8 cellular contexts compared by ENCODE assay signal in genomic region chr3:52218953-52219650, GRCh38. TPM values are rescaled to one million over a fixed set of nuclear protein-coding genes. Genes with fewer than 3 reads are reported as not detected.
DNase-seq lines count a peak whose midpoint lies in the region; ATAC-seq and TF ChIP-seq lines count a peak whose summit lies in the region.

No MANE protein-coding gene starts in this region.

- no peak for TF ChIP-seq CTCF in lower lobe of right lung (IDR thresholded peaks at IDR 0.05)
- peak in 4 of 6 experiments; percentile 20 to 39 (median 37) for TF ChIP-seq CTCF in thyroid gland (IDR thresholded peaks at IDR 0.05)
- TF ChIP-seq CTCF in adrenal gland (IDR thresholded peaks at IDR 0.05), result peak in 1 of 6 experiments; percentile 9

- H3K27ac ChIP-seq in lower lobe of right lung (peak overlapping the region; percentile 81), thyroid gland (peak overlapping the region; percentile 80 to 91 (median 85)), adrenal gland (peak overlapping the region in 2 of 5 donors; percentile 3 to 63)

- H3K36me3 ChIP-seq in lower lobe of right lung (peaks cover 20% of the 10 kb centered on the region), thyroid gland (peaks cover 8 to 15% of the 10 kb centered on the region in 2 donors), adrenal gland (replicated peaks in 1 of 2) (peaks cover 0 to 15% of the 10 kb centered on the region in 2 donors)

- H3K9me3 Mint-ChIP-seq in activated T-cell treated with anti-CD3 and anti-CD28 coated beads, Interleukin-2, amount 50 U/mL, for 24 hours, result no peaks in the 10 kb centered on the region
- no peaks in the 10 kb centered on the region for H3K9me3 Mint-ChIP-seq in activated T-cell treated with anti-CD3 and anti-CD28 coated beads, Interleukin-2, amount 50 U/mL, for 4 hours
- no peaks in the 10 kb centered on the region for H3K9me3 Mint-ChIP-seq in activated naive CD8-positive, alpha-beta T cell treated with anti-CD3 and anti-CD28 coated beads, Interleukin-2, amount 10 ng/mL, durations not matched to agents 7 days and 5 days

- H3K4me1 ChIP-seq in lower lobe of right lung (peaks cover 63% of the 10 kb centered on the region), thyroid gland (peaks cover 38 to 49% of the 10 kb centered on the region in 2 donors), adrenal gland (replicated peaks in 1 of 2) (peaks cover 3 to 21% of the 10 kb centered on the region in 2 donors)

- no peaks in the 10 kb centered on the region for H3K9me3 ChIP-seq in lower lobe of right lung
- no peaks in the 10 kb centered on the region for H3K9me3 ChIP-seq in thyroid gland
- no peaks in the 10 kb centered on the region for H3K9me3 ChIP-seq in adrenal gland (replicated peaks in 1 of 3)

- TF ChIP-seq POLR2A in thyroid gland (IDR thresholded peaks at IDR 0.05) (peak in 1 of 2 donors; percentile 18), adrenal gland (IDR thresholded peaks at IDR 0.05) (no peak)

- peaks cover 27% of the 10 kb centered on the region for H3K36me3 Mint-ChIP-seq in activated T-cell treated with anti-CD3 and anti-CD28 coated beads, Interleukin-2, amount 50 U/mL, for 24 hours (ENCODE audit: low read depth)
- peaks cover 12% of the 10 kb centered on the region for H3K36me3 Mint-ChIP-seq in activated T-cell treated with anti-CD3 and anti-CD28 coated beads, Interleukin-2, amount 50 U/mL, for 4 hours (ENCODE audit: insufficient read depth)
- H3K36me3 Mint-ChIP-seq in activated naive CD8-positive, alpha-beta T cell treated with anti-CD3 and anti-CD28 coated beads, Interleukin-2, amount 10 ng/mL, durations not matched to agents 7 days and 5 days, result peaks cover 29% of the 10 kb centered on the region

- WGBS in thyroid gland, 2 donors, result 21 to 22% methylated on average over 4 to 6 of the region's 6 CpGs
- WGBS in adrenal gland, 4 donors, result 78 to 90% (median 83%) methylated on average over 3 to 6 of the region's 6 CpGs

- POLR2A ChIA-PET in activated naive CD8-positive, alpha-beta T cell treated with anti-CD3 and anti-CD28 coated beads, Interleukin-2, amount 10 ng/mL, durations not matched to agents 7 days and 5 days (lab: Charles Lee), result interaction anchor here (0.6 to 9.0 kb wide), 9 partner anchors 12 to 547 kb away, joined by 3 to 128 read pairs (median 8); partner anchors contain the start of genes GLYCTK, TWF2 and WDR82

- H3K4me3 ChIP-seq in lower lobe of right lung (no peak overlapping the region), thyroid gland (replicated peaks in 1 of 3) (no peak overlapping the region), adrenal gland (no peak overlapping the region)

- H3K27me3 Mint-ChIP-seq in activated T-cell treated with anti-CD3 and anti-CD28 coated beads, Interleukin-2, amount 50 U/mL, for 24 hours, result no peaks in the 10 kb centered on the region
- H3K27me3 Mint-ChIP-seq in activated T-cell treated with anti-CD3 and anti-CD28 coated beads, Interleukin-2, amount 50 U/mL, for 4 hours (ENCODE audit: low read depth), result no peaks in the 10 kb centered on the region
- H3K27me3 Mint-ChIP-seq in activated naive CD8-positive, alpha-beta T cell treated with anti-CD3 and anti-CD28 coated beads, Interleukin-2, amount 10 ng/mL, durations not matched to agents 7 days and 5 days, result no peaks in the 10 kb centered on the region

- no peak overlapping the region for H3K4me3 Mint-ChIP-seq in activated T-cell treated with anti-CD3 and anti-CD28 coated beads, Interleukin-2, amount 50 U/mL, for 24 hours
- no peak overlapping the region for H3K4me3 Mint-ChIP-seq in activated T-cell treated with anti-CD3 and anti-CD28 coated beads, Interleukin-2, amount 50 U/mL, for 4 hours
- peak overlapping the region; percentile 87 for H3K4me3 Mint-ChIP-seq in activated naive CD8-positive, alpha-beta T cell treated with anti-CD3 and anti-CD28 coated beads, Interleukin-2, amount 10 ng/mL, durations not matched to agents 7 days and 5 days

- H3K4me1 Mint-ChIP-seq in activated T-cell treated with anti-CD3 and anti-CD28 coated beads, Interleukin-2, amount 50 U/mL, for 24 hours (ENCODE audit: low read depth), result peaks cover 82% of the 10 kb centered on the region
- peaks cover 85% of the 10 kb centered on the region for H3K4me1 Mint-ChIP-seq in activated T-cell treated with anti-CD3 and anti-CD28 coated beads, Interleukin-2, amount 50 U/mL, for 4 hours (ENCODE audit: low read depth)
- peaks cover 56% of the 10 kb centered on the region for H3K4me1 Mint-ChIP-seq in activated naive CD8-positive, alpha-beta T cell treated with anti-CD3 and anti-CD28 coated beads, Interleukin-2, amount 10 ng/mL, durations not matched to agents 7 days and 5 days

- H3K27ac Mint-ChIP-seq in activated T-cell treated with anti-CD3 and anti-CD28 coated beads, Interleukin-2, amount 50 U/mL, for 24 hours, result peak overlapping the region; percentile 66
- H3K27ac Mint-ChIP-seq in activated naive CD8-positive, alpha-beta T cell treated with anti-CD3 and anti-CD28 coated beads, Interleukin-2, amount 10 ng/mL, durations not matched to agents 7 days and 5 days, result peak overlapping the region; percentile 93

- DNase-seq in activated T-cell treated with anti-CD3 and anti-CD28 coated beads, Interleukin-2, amount 50 U/mL, for 24 hours, result peak; percentile 32
- DNase-seq in activated T-cell treated with anti-CD3 and anti-CD28 coated beads, Interleukin-2, amount 50 U/mL, for 4 hours, result no peak
- DNase-seq in activated naive CD8-positive, alpha-beta T cell treated with anti-CD3 and anti-CD28 coated beads, Interleukin-2, amount 10 ng/mL, durations not matched to agents 7 days and 5 days, result peak; percentile 35
- DNase-seq in lower lobe of right lung (peak; percentile 73), thyroid gland (peak; percentile 86 to 87), adrenal gland (no peak), GM19238 (ENCODE audit: insufficient read length, low spot score) (no peak)

- H3K27me3 ChIP-seq in lower lobe of right lung (ENCODE audit: low read depth) (no peaks in the 10 kb centered on the region), thyroid gland (no peaks in the 10 kb centered on the region), adrenal gland (no peaks in the 10 kb centered on the region)

- ATAC-seq in activated T-cell treated with anti-CD3 and anti-CD28 coated beads, Interleukin-2, amount 50 U/mL, for 4 hours, result no peak
- ATAC-seq in activated naive CD8-positive, alpha-beta T cell treated with anti-CD3 and anti-CD28 coated beads, Interleukin-2, amount 10 ng/mL, durations not matched to agents 7 days and 5 days (ENCODE audit: low read depth), result no peak
- peak; percentile 49 to 50 for ATAC-seq in lower lobe of right lung
- no peak for ATAC-seq in HG02678 (IDR thresholded peaks at IDR 0.05; ENCODE audit: unreplicated experiment)

- intact Hi-C loops in lower lobe of right lung (cut with DNase I), result no loop called here
- intact Hi-C loops in thyroid gland (cut with DNase I), result no loop called here
- intact Hi-C loops in adrenal gland (cut with DNase I), result no loop called here

RNA-seq across cellular contexts. Expression of gene TLR9, which starts 6.3 kb away (rescaled TPM):
- under 1 TPM in 1 of 3 donors, not detected in 2; 0.18 TPM for total RNA-seq in activated T-cell treated with anti-CD3 and anti-CD28 coated beads, Interleukin-2, amount 50 U/mL, for 4 hours
- 1 to 10 TPM; 1.6 to 2.0 TPM for total RNA-seq in activated naive CD8-positive, alpha-beta T cell treated with anti-CD3 and anti-CD28 coated beads, Interleukin-2, amount 10 ng/mL, durations not matched to agents 7 days and 5 days
- 1.0 TPM for total RNA-seq in lower lobe of right lung
- total RNA-seq in thyroid gland, result under 1 TPM in 1 of 4 donors, not detected in 3; 0.40 TPM
- total RNA-seq in adrenal gland, result under 1 TPM in 4 of 8 donors, not detected in 4; under 0.01 to 0.61 (median 0.17) TPM
- under 1 TPM in 2 of 3 donors, not detected in 1; 0.34 to 0.56 TPM for polyA plus RNA-seq in adrenal gland

RNA-seq across cellular contexts. Expression of gene TWF2, which starts 19.9 kb away (rescaled TPM):
- total RNA-seq in activated T-cell treated with anti-CD3 and anti-CD28 coated beads, Interleukin-2, amount 50 U/mL, for 4 hours, result 10 to 100 TPM; 69.7 to 76.5 (median 72.8) TPM
- total RNA-seq in activated naive CD8-positive, alpha-beta T cell treated with anti-CD3 and anti-CD28 coated beads, Interleukin-2, amount 10 ng/mL, durations not matched to agents 7 days and 5 days, result 100 to 1,000 TPM; 118 to 122 TPM
- 62.2 TPM for total RNA-seq in lower lobe of right lung
- total RNA-seq in thyroid gland, result 10 to 100 TPM; 28.3 to 61.1 (median 50.4) TPM
- 10 to 100 TPM; 31.7 to 95.6 (median 59.4) TPM for total RNA-seq in adrenal gland
- 10 to 100 TPM; 13.6 to 28.2 (median 26.1) TPM for polyA plus RNA-seq in adrenal gland

RNA-seq across cellular contexts. Expression of gene ALAS1, which starts 21.1 kb away (rescaled TPM):
- 10 to 100 TPM; 61.8 to 70.9 (median 66.2) TPM for total RNA-seq in activated T-cell treated with anti-CD3 and anti-CD28 coated beads, Interleukin-2, amount 50 U/mL, for 4 hours
- total RNA-seq in activated naive CD8-positive, alpha-beta T cell treated with anti-CD3 and anti-CD28 coated beads, Interleukin-2, amount 10 ng/mL, durations not matched to agents 7 days and 5 days, result 10 to 100 TPM; 46.9 to 50.1 TPM
- total RNA-seq in lower lobe of right lung (103 TPM), thyroid gland (10 to 100 TPM; 27.7 to 51.9 (median 45.9) TPM), adrenal gland (1,000 to 10,000 TPM in 1 of 8 donors, 100 to 1,000 TPM in 7; 233 to 3,700 (median 694) TPM)
- polyA plus RNA-seq in adrenal gland, result 100 to 1,000 TPM in 2 of 3 donors, 10 to 100 TPM in 1; 64.9 to 849 (median 387) TPM

RNA-seq across cellular contexts. Expression of gene PPM1M, which starts 26.5 kb away (rescaled TPM):
- 10 to 100 TPM; 26.6 to 40.0 (median 39.7) TPM for total RNA-seq in activated T-cell treated with anti-CD3 and anti-CD28 coated beads, Interleukin-2, amount 50 U/mL, for 4 hours
- total RNA-seq in activated naive CD8-positive, alpha-beta T cell treated with anti-CD3 and anti-CD28 coated beads, Interleukin-2, amount 10 ng/mL, durations not matched to agents 7 days and 5 days, result 100 to 1,000 TPM; 101 to 105 TPM
- 53.4 TPM for total RNA-seq in lower lobe of right lung
- 10 to 100 TPM; 15.8 to 22.8 (median 18.0) TPM for total RNA-seq in thyroid gland
- 10 to 100 TPM; 10.5 to 28.0 (median 22.1) TPM for total RNA-seq in adrenal gland
- polyA plus RNA-seq in adrenal gland, result 10 to 100 TPM in 2 of 3 donors, 1 to 10 TPM in 1; 9.1 to 29.8 (median 23.1) TPM

RNA-seq across cellular contexts. Expression of gene WDR82, which starts 59.3 kb away (rescaled TPM):
- total RNA-seq in activated T-cell treated with anti-CD3 and anti-CD28 coated beads, Interleukin-2, amount 50 U/mL, for 4 hours, result 100 to 1,000 TPM; 107 to 119 (median 115) TPM
- total RNA-seq in activated naive CD8-positive, alpha-beta T cell treated with anti-CD3 and anti-CD28 coated beads, Interleukin-2, amount 10 ng/mL, durations not matched to agents 7 days and 5 days, result 100 to 1,000 TPM; 134 to 140 TPM
- total RNA-seq in lower lobe of right lung (60.2 TPM), thyroid gland (10 to 100 TPM; 66.4 to 76.4 (median 72.2) TPM), adrenal gland (10 to 100 TPM; 44.6 to 84.0 (median 59.9) TPM)
- 10 to 100 TPM; 23.8 to 74.2 (median 24.6) TPM for polyA plus RNA-seq in adrenal gland

Comparison
In these comparisons a context has a peak if more than half of its experiments do, and no peak if none do; other contexts are left out.
1. DNase-seq: peak in activated T-cell treated with anti-CD3 and anti-CD28 coated beads, Interleukin-2, amount 50 U/mL, for 24 hours (single experiment), activated naive CD8-positive, alpha-beta T cell treated with anti-CD3 and anti-CD28 coated beads, Interleukin-2, amount 10 ng/mL, durations not matched to agents 7 days and 5 days (single experiment), lower lobe of right lung (single experiment) and thyroid gland (2 of 2); none in activated T-cell treated with anti-CD3 and anti-CD28 coated beads, Interleukin-2, amount 50 U/mL, for 4 hours (single experiment), adrenal gland (0 of 7) and GM19238 (single experiment).
2. ATAC-seq: peak in lower lobe of right lung (2 of 2); none in activated T-cell treated with anti-CD3 and anti-CD28 coated beads, Interleukin-2, amount 50 U/mL, for 4 hours (0 of 2), activated naive CD8-positive, alpha-beta T cell treated with anti-CD3 and anti-CD28 coated beads, Interleukin-2, amount 10 ng/mL, durations not matched to agents 7 days and 5 days (single experiment) and HG02678 (single experiment).